Comparison of ENCODE assay signal across 17 cellular contexts in the genomic region with DNA sequence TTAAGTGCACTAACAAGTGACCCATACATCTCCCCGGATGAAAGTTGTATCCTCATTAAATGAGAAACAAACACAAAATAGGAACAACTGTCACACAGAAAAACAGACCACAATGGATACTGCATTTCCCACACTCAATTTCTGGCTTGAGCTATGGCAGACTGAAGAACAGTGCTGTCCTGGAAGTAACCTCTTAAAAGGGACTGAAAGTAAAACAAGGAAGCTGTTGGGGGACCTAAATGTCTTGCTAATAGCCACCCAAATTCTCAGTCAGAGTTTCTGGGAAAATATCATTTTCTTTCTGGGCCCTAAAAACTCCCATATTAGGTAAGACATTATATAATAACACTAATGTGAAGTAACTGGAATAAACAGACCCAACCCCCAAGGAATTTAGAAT.
"Had no signal": no experiment of that assay in that cellular context is flagged by ENCODE, and none has a peak within 500 bp of the region (broad histone marks: within the 10 kb centered on the region; RNA-seq: fewer than 3 reads in every experiment).

No MANE protein-coding gene starts in this region.

- H3K27ac ChIP-seq: ascending aorta, epithelial cell of prostate, right lobe of liver, tibial nerve, VCaP had no signal

- H3K27me3 ChIP-seq: ascending aorta, right lobe of liver, tibial nerve had no signal

- H3K4me1 ChIP-seq: ascending aorta, right lobe of liver, tibial nerve had no signal

- H3K4me3 ChIP-seq: ascending aorta, right lobe of liver, smooth muscle cell, tibial nerve had no signal

- H3K4me2 ChIP-seq: smooth muscle cell had no signal

- DNase-seq: activated CD4-positive, alpha-beta T cell treated with anti-CD3 and anti-CD28 coated beads for 1 hour; activated CD4-positive, alpha-beta T cell treated with anti-CD3 and anti-CD28 coated beads, Interleukin-2, amount 50 U/mL, for 4 hours; activated naive CD4-positive, alpha-beta T cell treated with anti-CD3 and anti-CD28 coated beads, Interleukin-2, amount 10 ng/mL, durations not matched to agents 7 days and 5 days; activated T-cell treated with anti-CD3 and anti-CD28 coated beads for 4 hours; foreskin melanocyte; immature natural killer cell; midbrain; right lobe of liver; stimulated activated CD4-positive, alpha-beta T cell treated with anti-CD3 and anti-CD28 coated beads, Interleukin-4, amount 100 ng/mL, for 4 hours; stimulated activated CD8-positive, alpha-beta memory T cell treated with anti-CD3 and anti-CD28 coated beads, Interleukin-4, amount 100 ng/mL, for 48 hours; stimulated activated naive CD4-positive, alpha-beta T cell treated with Interleukin-2 at 50 U/mL for 16 hours; substantia nigra had no signal

- H3K36me3 ChIP-seq: ascending aorta, right lobe of liver, tibial nerve had no signal

- H3K9me3 ChIP-seq: ascending aorta, right lobe of liver, tibial nerve had no signal
